In genomic region chr9:129035838-129036237, GRCh38 we compare ENCODE assay signal across 1 cellular context.
TF ChIP-seq lines count a peak whose summit lies in the region.

No MANE protein-coding gene starts in this region.

TF ChIP-seq in GM12878, 131 proteins besides CTCF, POLR2A, EP300 and RAD21:
- TF ChIP-seq MLLT1 (IDR thresholded peaks at IDR 0.05) = peak; percentile 88
